In genomic region chr13:71607575-71607974, GRCh38 we compare ENCODE assay signal across 22 cellular contexts.
"Had no signal": no experiment of that assay in that cellular context is flagged by ENCODE, and none has a peak within 500 bp of the region (broad histone marks: within the 10 kb centered on the region; RNA-seq: fewer than 3 reads in every experiment).

No MANE protein-coding gene starts in this region.

- H3K27ac ChIP-seq: colonic mucosa, epithelial cell of prostate, esophagus squamous epithelium, gastrocnemius medialis, heart right ventricle, left lung, lower lobe of right lung had no signal

- H3K27me3 ChIP-seq: colonic mucosa, esophagus squamous epithelium, gastrocnemius medialis, heart right ventricle, left lung had no signal

- H3K27ac Mint-ChIP-seq: dendritic cell treated with granulocyte-macrophage colony-stimulating factor and Interleukin-4, amounts not matched to agents 40 ng/mL and 50 ng/mL, for 4 days; effector memory CD8-positive, alpha-beta T cell; endodermal cell had no signal

- H3K9me3 ChIP-seq: colonic mucosa, esophagus squamous epithelium, gastrocnemius medialis, heart right ventricle, left lung, lower lobe of right lung had no signal

- DNase-seq: colonic mucosa; cortex of kidney; effector CD8-positive, alpha-beta T cell; effector memory CD8-positive, alpha-beta T cell; endodermal cell; erythroblast; esophagus squamous epithelium; foreskin fibroblast; foreskin melanocyte; gastrocnemius medialis; glutamatergic neuron; head of caudate nucleus; heart right ventricle; hippocampal formation; left cardiac atrium; left lung; left ventricle myocardium superior; lower lobe of right lung; mesenchymal stem cell; midbrain had no signal

- H3K4me3 ChIP-seq: colonic mucosa, esophagus squamous epithelium, gastrocnemius medialis, heart right ventricle, left lung, lower lobe of right lung had no signal

- H3K9me3 Mint-ChIP-seq: dendritic cell treated with granulocyte-macrophage colony-stimulating factor and Interleukin-4, amounts not matched to agents 40 ng/mL and 50 ng/mL, for 4 days; endodermal cell had no signal

- H3K4me3 Mint-ChIP-seq: dendritic cell treated with granulocyte-macrophage colony-stimulating factor and Interleukin-4, amounts not matched to agents 40 ng/mL and 50 ng/mL, for 4 days; effector memory CD8-positive, alpha-beta T cell; endodermal cell had no signal

- H3K36me3 ChIP-seq: colonic mucosa, esophagus squamous epithelium, gastrocnemius medialis, heart right ventricle, left lung, lower lobe of right lung had no signal

- H3K4me1 ChIP-seq: colonic mucosa, esophagus squamous epithelium, gastrocnemius medialis, lower lobe of right lung had no signal

- H3K27me3 Mint-ChIP-seq: dendritic cell treated with granulocyte-macrophage colony-stimulating factor and Interleukin-4, amounts not matched to agents 40 ng/mL and 50 ng/mL, for 4 days; effector memory CD8-positive, alpha-beta T cell had no signal
